In genomic region chr21:44791993-44792392, GRCh38 we compare ENCODE assay signal across 19 cellular contexts. TPM values are rescaled to one million over a fixed set of nuclear protein-coding genes. Genes with fewer than 3 reads are reported as not detected.
DNase-seq lines count a peak whose midpoint lies in the region; ATAC-seq and TF ChIP-seq lines count a peak whose summit lies in the region.
"Had no signal": no experiment of that assay in that cellular context is flagged by ENCODE, and none has a peak within 500 bp of the region (broad histone marks: within the 10 kb centered on the region; RNA-seq: fewer than 3 reads in every experiment).

No MANE protein-coding gene starts in this region.

- no peak for DNase-seq in A673 (ENCODE audit: low spot score)
- no peak for DNase-seq in CD4-positive, CD25-positive, alpha-beta regulatory T cell
- no peak for DNase-seq in activated CD8-positive, alpha-beta T cell treated with anti-CD3 and anti-CD28 coated beads for 36 hours
- no peak for DNase-seq in progenitor cell of endocrine pancreas (ENCODE audit: low spot score, unreplicated experiment)
- DNase-seq in NCI-H2107 (lab: John Stamatoyannopoulos, UW) = no peak
- DNase-seq in SK-N-DZ (ENCODE audit: low spot score) = no peak
- DNase-seq in hypothalamus (lab: John Stamatoyannopoulos, UW) = no peak
- DNase-seq: ACHN; CD4-positive, alpha-beta memory T cell; GM23248; H9; MV-4-11; NCI-H1105 treated with DMSO at 0.1 percent for 48 hours; NCI-H2029 treated with DMSO at 0.1 percent for 48 hours; NCI-H2171 treated with DMSO at 0.1 percent for 48 hours; NCI-H526; SJCRH30 had no signal

- H3K27ac ChIP-seq in A673 (ENCODE audit: low read depth, low read length, poor library complexity, severe bottlenecking) = peak overlapping the region; percentile 24
- no peak overlapping the region for H3K27ac ChIP-seq in CD4-positive, CD25-positive, alpha-beta regulatory T cell (ENCODE audit: insufficient read depth, low read length, poor library complexity, severe bottlenecking)
- H3K27ac ChIP-seq: BLaER1, GM23248, SJCRH30 had no signal

- peak overlapping the region in 2 of 3 donors; percentile 68 to 69 for H3K27ac Mint-ChIP-seq in CD4-positive, CD25-positive, alpha-beta regulatory T cell
- H3K27ac Mint-ChIP-seq in activated CD8-positive, alpha-beta T cell treated with anti-CD3 and anti-CD28 coated beads for 36 hours = peak overlapping the region; percentile 7
- H3K27ac Mint-ChIP-seq in progenitor cell of endocrine pancreas = peak overlapping the region; percentile 62

- H3K36me3 Mint-ChIP-seq in CD4-positive, CD25-positive, alpha-beta regulatory T cell = peaks cover 31% of the 10 kb centered on the region
- peaks cover 45% of the 10 kb centered on the region for H3K36me3 Mint-ChIP-seq in activated CD8-positive, alpha-beta T cell treated with anti-CD3 and anti-CD28 coated beads for 36 hours (ENCODE audit: low read depth)
- H3K36me3 Mint-ChIP-seq in progenitor cell of endocrine pancreas (ENCODE audit: insufficient read depth) = peaks cover 6% of the 10 kb centered on the region

- no peak for TF ChIP-seq CTCF in A673 (conservative IDR thresholded peaks at IDR 0.05; ENCODE audit: low read depth, low read length)
- TF ChIP-seq CTCF in activated CD8-positive, alpha-beta T cell treated with anti-CD3 and anti-CD28 coated beads for 36 hours (IDR thresholded peaks at IDR 0.05) = no peak
- no peak for TF ChIP-seq CTCF in progenitor cell of endocrine pancreas (IDR thresholded peaks at IDR 0.05; ENCODE audit: unreplicated experiment)

- H3K36me3 ChIP-seq in A673 (ENCODE audit: insufficient read depth, low read length, poor library complexity, severe bottlenecking) = peaks cover 33% of the 10 kb centered on the region
- H3K36me3 ChIP-seq in CD4-positive, CD25-positive, alpha-beta regulatory T cell (ENCODE audit: control insufficient read depth, insufficient read depth, low read length) = peaks cover 17% of the 10 kb centered on the region

- no peak for ATAC-seq in CD4-positive, CD25-positive, alpha-beta regulatory T cell (ENCODE audit: low read depth in 2 of 2)
- no peak for ATAC-seq in activated CD8-positive, alpha-beta T cell treated with anti-CD3 and anti-CD28 coated beads for 36 hours

- H3K27me3 ChIP-seq in A673 (replicated peaks; ENCODE audit: insufficient read depth, low read depth, low read length, poor library complexity) = no peaks in the 10 kb centered on the region
- no peaks in the 10 kb centered on the region for H3K27me3 ChIP-seq in CD4-positive, CD25-positive, alpha-beta regulatory T cell (ENCODE audit: control insufficient read depth, insufficient read depth, low read length)
- H3K27me3 ChIP-seq: BLaER1, SJCRH30 had no signal

- POLR2A ChIA-PET in A673 (lab: Charles Lee; ENCODE audit: low non-redundant PET) = no interaction called here
- POLR2A ChIA-PET in activated CD8-positive, alpha-beta T cell treated with anti-CD3 and anti-CD28 coated beads for 36 hours (lab: Charles Lee) = no interaction called here

- BruUV-seq in A673 (replicated peaks; lab: Mats Ljungman, UMichigan) = no TSS peak

- CTCF ChIA-PET in A673 (lab: Charles Lee) = interaction anchor here (0.6 kb wide), 1 partner anchor 8 kb away, joined by 3 read pairs; no protein-coding TSS in a partner anchor
- CTCF ChIA-PET in activated CD8-positive, alpha-beta T cell treated with anti-CD3 and anti-CD28 coated beads for 36 hours (lab: Charles Lee) = interaction anchor here (1.1 kb wide), 1 partner anchor 281 kb away, joined by 3 read pairs; no protein-coding TSS in a partner anchor

- no peaks in the 10 kb centered on the region for H3K27me3 Mint-ChIP-seq in CD4-positive, CD25-positive, alpha-beta regulatory T cell
- no peaks in the 10 kb centered on the region for H3K27me3 Mint-ChIP-seq in activated CD8-positive, alpha-beta T cell treated with anti-CD3 and anti-CD28 coated beads for 36 hours
- H3K27me3 Mint-ChIP-seq in progenitor cell of endocrine pancreas = no peaks in the 10 kb centered on the region
- H3K27me3 Mint-ChIP-seq: CD4-positive, alpha-beta memory T cell; IgD-negative memory B cell had no signal

- H3K4me1 Mint-ChIP-seq in CD4-positive, CD25-positive, alpha-beta regulatory T cell = peaks cover 20 to 63% (median 33%) of the 10 kb centered on the region in 4 donors
- H3K4me1 Mint-ChIP-seq in activated CD8-positive, alpha-beta T cell treated with anti-CD3 and anti-CD28 coated beads for 36 hours (ENCODE audit: low read depth) = peaks cover 66% of the 10 kb centered on the region
- peaks cover 11% of the 10 kb centered on the region for H3K4me1 Mint-ChIP-seq in progenitor cell of endocrine pancreas (ENCODE audit: low read depth)

- no peak overlapping the region for H3K4me3 Mint-ChIP-seq in CD4-positive, CD25-positive, alpha-beta regulatory T cell
- H3K4me3 Mint-ChIP-seq in activated CD8-positive, alpha-beta T cell treated with anti-CD3 and anti-CD28 coated beads for 36 hours = no peak overlapping the region
- H3K4me3 Mint-ChIP-seq in progenitor cell of endocrine pancreas (ENCODE audit: low read depth) = no peak overlapping the region
- H3K4me3 Mint-ChIP-seq: CD4-positive, alpha-beta memory T cell; H9 had no signal

- peaks cover 10% of the 10 kb centered on the region for H3K4me1 ChIP-seq in A673 (ENCODE audit: insufficient read depth, low read length, poor library complexity, severe bottlenecking)
- peaks cover 7% of the 10 kb centered on the region for H3K4me1 ChIP-seq in CD4-positive, CD25-positive, alpha-beta regulatory T cell (ENCODE audit: control insufficient read depth, insufficient read depth, low read length, poor library complexity, severe bottlenecking)
- H3K4me1 ChIP-seq: SJCRH30 had no signal

- no peaks in the 10 kb centered on the region for H3K9me3 ChIP-seq in A673 (ENCODE audit: low read depth, low read length, poor library complexity, severe bottlenecking)
- no peaks in the 10 kb centered on the region for H3K9me3 ChIP-seq in CD4-positive, CD25-positive, alpha-beta regulatory T cell (ENCODE audit: control insufficient read depth in 2 of 2, low read length in 2 of 2)
- H3K9me3 ChIP-seq: BLaER1, SJCRH30 had no signal

- H3K9me3 Mint-ChIP-seq in CD4-positive, CD25-positive, alpha-beta regulatory T cell = no peaks in the 10 kb centered on the region
- no peaks in the 10 kb centered on the region for H3K9me3 Mint-ChIP-seq in activated CD8-positive, alpha-beta T cell treated with anti-CD3 and anti-CD28 coated beads for 36 hours
- no peaks in the 10 kb centered on the region for H3K9me3 Mint-ChIP-seq in progenitor cell of endocrine pancreas (ENCODE audit: low read depth)
- H3K9me3 Mint-ChIP-seq: CD4-positive, alpha-beta memory T cell; H9; IgD-negative memory B cell had no signal

- no peak overlapping the region for H3K4me3 ChIP-seq in A673 (ENCODE audit: low read depth, low read length, poor library complexity, severe bottlenecking)
- no peak overlapping the region for H3K4me3 ChIP-seq in CD4-positive, CD25-positive, alpha-beta regulatory T cell (ENCODE audit: low read depth, low read length)
- H3K4me3 ChIP-seq: BLaER1, GM23248, SJCRH30 had no signal

- intact Hi-C loops in A673 (cut with micrococcal nuclease; ENCODE audit: unreplicated experiment) = loop anchor here (2.0 kb wide), 1 partner anchor 281 kb away; no protein-coding TSS in a partner anchor
- intact Hi-C loops in activated CD8-positive, alpha-beta T cell treated with anti-CD3 and anti-CD28 coated beads for 36 hours (cut with micrococcal nuclease) = loop anchor here (5.0 kb wide), 1 partner anchor 280 kb away; no protein-coding TSS in a partner anchor

RNA-seq across cellular contexts. Expression of gene UBE2G2, which starts 9.6 kb away (rescaled TPM):
- 204 and 212 TPM in 2 replicates for total RNA-seq in A673 (2021)
- total RNA-seq in CD4-positive, CD25-positive, alpha-beta regulatory T cell = 109 TPM
- polyA plus RNA-seq in CD4-positive, CD25-positive, alpha-beta regulatory T cell = 10 to 100 TPM; 42.8 to 50.9 (median 49.0) TPM
- 100 to 1,000 TPM; 113 to 115 TPM for total RNA-seq in activated CD8-positive, alpha-beta T cell treated with anti-CD3 and anti-CD28 coated beads for 36 hours
- total RNA-seq in progenitor cell of endocrine pancreas = 78.7 and 85.2 TPM in 2 replicates
- 67.0 and 82.2 TPM in 2 replicates for polyA plus RNA-seq in SK-N-DZ (2014; cell fraction: cytosol; rRNA removed)
- 61.5 and 95.7 TPM in 2 replicates for polyA plus RNA-seq in SK-N-DZ (2014; cell fraction: nucleus; rRNA removed)

RNA-seq across cellular contexts. Expression of gene SUMO3, which starts 25.9 kb away (rescaled TPM):
- total RNA-seq in A673 (2021) = 124 and 132 TPM in 2 replicates
- 65.8 TPM for total RNA-seq in CD4-positive, CD25-positive, alpha-beta regulatory T cell
- 10 to 100 TPM; 76.3 to 88.9 (median 80.2) TPM for polyA plus RNA-seq in CD4-positive, CD25-positive, alpha-beta regulatory T cell
- total RNA-seq in activated CD8-positive, alpha-beta T cell treated with anti-CD3 and anti-CD28 coated beads for 36 hours = 10 to 100 TPM; 69.8 to 72.9 TPM
- 65.0 and 73.5 TPM in 2 replicates for total RNA-seq in progenitor cell of endocrine pancreas
- 59.1 and 62.5 TPM in 2 replicates for polyA plus RNA-seq in SK-N-DZ (2014; cell fraction: cytosol; rRNA removed)
- 17.8 and 27.2 TPM in 2 replicates for polyA plus RNA-seq in SK-N-DZ (2014; cell fraction: nucleus; rRNA removed)

Comparison
In these comparisons a context has a peak if more than half of its experiments do, and no peak if none do; other contexts are left out.
1. H3K27ac Mint-ChIP-seq: peak in every context shown above with its lines; median percentile 68 in CD4-positive, CD25-positive, alpha-beta regulatory T cell; 62 in progenitor cell of endocrine pancreas; 7 in activated CD8-positive, alpha-beta T cell treated with anti-CD3 and anti-CD28 coated beads for 36 hours.